ENCODE assay signal across 14 cellular contexts in genomic region chr21:33414068-33414467, GRCh38. TPM values are rescaled to one million over a fixed set of nuclear protein-coding genes. Genes with fewer than 3 reads are reported as not detected.
DNase-seq lines count a peak whose midpoint lies in the region; ATAC-seq, FAIRE-seq and TF ChIP-seq lines count a peak whose summit lies in the region.
"Had no signal": no experiment of that assay in that cellular context is flagged by ENCODE, and none has a peak within 500 bp of the region (broad histone marks: within the 10 kb centered on the region; RNA-seq: fewer than 3 reads in every experiment).

No MANE protein-coding gene starts in this region.

- no peak overlapping the region for H2AFZ ChIP-seq in GM23338
- H2AFZ ChIP-seq in K562 (ENCODE audit: low read depth, low read length) = no peak overlapping the region
- no peak overlapping the region for H2AFZ ChIP-seq in osteoblast (ENCODE audit: low read length)

- CTCF ChIA-PET in K562 (lab: Yijun Ruan, JAX; ENCODE audit: low intra/inter-chr PET ratio) (no interaction called here), A673 (lab: Charles Lee) (no interaction called here)

- H3F3A ChIP-seq in GM23338 (replicated peaks; ENCODE audit: low read depth) = peaks cover 8% of the 10 kb centered on the region; the same call in 1 of the 2 replicates

- H3K27me3 Mint-ChIP-seq in GM23338 (ENCODE audit: insufficient read depth, low read depth, poor library complexity) = peaks cover 4% of the 10 kb centered on the region
- no peaks in the 10 kb centered on the region for H3K27me3 Mint-ChIP-seq in nephron progenitor cell (ENCODE audit: low read depth, poor library complexity)

- BruUV-seq in K562 (replicated peaks; lab: Mats Ljungman, UMichigan) (no TSS peak), A673 (replicated peaks; lab: Mats Ljungman, UMichigan) (no TSS peak)

- DNase-seq in GM23338 (ENCODE audit: low spot score) (no peak), K562 (ENCODE audit: extremely low read depth in 1 of 4, low spot score in 3 of 4) (no peak), nephron progenitor cell (no peak), testis (no peak), A673 (ENCODE audit: low spot score) (no peak), NCI-H510A (lab: John Stamatoyannopoulos, UW) (no peak), osteoblast (ENCODE audit: insufficient read length, low spot score, missing footprints) (no peak)
- DNase-seq: EL; HCEC 1CT; NCI-H146; NCI-H226; NCI-H69; NK-92 treated with Interleukin-12 subunit alpha and Interleukin-12 subunit beta, amount 100 ng/mL, for 24 hours had no signal

- intact Hi-C loops in K562 (cut with micrococcal nuclease) (no loop called here), testis (cut with DNase I; ENCODE audit: low total_unique reads) (no loop called here), A673 (cut with micrococcal nuclease; ENCODE audit: unreplicated experiment) (no loop called here)

- no peak overlapping the region for H3K4me3 ChIP-seq in GM23338
- H3K4me3 ChIP-seq in K562 = no peak overlapping the region
- H3K4me3 ChIP-seq in testis = no peak overlapping the region
- no peak overlapping the region for H3K4me3 ChIP-seq in A673 (ENCODE audit: low read depth, low read length, poor library complexity, severe bottlenecking)
- H3K4me3 ChIP-seq in osteoblast (ENCODE audit: insufficient read depth, low read length) = no peak overlapping the region
- H3K4me3 ChIP-seq: BLaER1 had no signal

- no peak for TF ChIP-seq POLR2A in K562 (conservative IDR thresholded peaks at IDR 0.05)
- TF ChIP-seq POLR2A in testis (IDR thresholded peaks at IDR 0.05) = no peak

- POLR2A ChIA-PET in K562 (lab: Yijun Ruan, JAX) (interaction anchor here (0.5 to 1.2 kb wide), 2 partner anchors 44 to 292 kb away, joined by 3 read pairs; no protein-coding TSS in a partner anchor), A673 (lab: Charles Lee; ENCODE audit: low non-redundant PET) (no interaction called here)

- no peak overlapping the region for H3K9ac ChIP-seq in K562 (ENCODE audit: insufficient read depth in 1 of 2, low read depth in 2 of 2, low read length in 2 of 2)
- H3K9ac ChIP-seq: BLaER1 had no signal

- H3K9me3 ChIP-seq in K562 (replicated peaks; ENCODE audit: control insufficient read depth, insufficient read depth, low read depth, low read length) (no peaks in the 10 kb centered on the region), testis (no peaks in the 10 kb centered on the region), A673 (ENCODE audit: low read depth, low read length, poor library complexity, severe bottlenecking) (no peaks in the 10 kb centered on the region), osteoblast (ENCODE audit: low read depth, low read length) (no peaks in the 10 kb centered on the region)
- H3K9me3 ChIP-seq: BLaER1 had no signal

- H3K4me1 ChIP-seq in GM23338 (ENCODE audit: insufficient read depth) (peaks cover 11% of the 10 kb centered on the region), K562 (replicated peaks in 1 of 2; ENCODE audit: control insufficient read depth in 2 of 2, insufficient read depth in 2 of 2, low read length in 2 of 2) (no peaks in the 10 kb centered on the region; a peak in 1 of 5 replicates), testis (peaks cover 44% of the 10 kb centered on the region), A673 (ENCODE audit: insufficient read depth, low read length, poor library complexity, severe bottlenecking) (no peaks in the 10 kb centered on the region), osteoblast (ENCODE audit: insufficient read depth, low read length) (peaks cover 16% of the 10 kb centered on the region)

- H3K36me3 ChIP-seq in GM23338 (ENCODE audit: insufficient read depth) (peaks cover 5% of the 10 kb centered on the region; the same call in 1 of the 2 replicates), K562 (ENCODE audit: control insufficient read depth, insufficient read depth, low read length) (peaks cover 54% of the 10 kb centered on the region), testis (ENCODE audit: low read depth, missing control alignments) (no peaks in the 10 kb centered on the region), A673 (ENCODE audit: insufficient read depth, low read length, poor library complexity, severe bottlenecking) (peaks cover 27% of the 10 kb centered on the region), osteoblast (ENCODE audit: insufficient read depth, low read length) (peaks cover 54% of the 10 kb centered on the region)

- no peak for TF ChIP-seq RAD21 in K562 (CRISPR knock-in tag; conservative IDR thresholded peaks at IDR 0.05 in 1 of 2, IDR thresholded peaks at IDR 0.05 in 1 of 2)

- no peak for TF ChIP-seq EP300 in K562 (IDR thresholded peaks at IDR 0.05; ENCODE audit: low read length)

- H3K4me1 Mint-ChIP-seq in GM23338 (peaks cover 15% of the 10 kb centered on the region), nephron progenitor cell (peaks cover 45% of the 10 kb centered on the region)

- H3K9me2 ChIP-seq in GM23338 (ENCODE audit: insufficient read depth) = no peaks in the 10 kb centered on the region

- H3K27ac Mint-ChIP-seq in GM23338 (no peak overlapping the region), nephron progenitor cell (peak overlapping the region; percentile 36)

- in situ Hi-C loops in K562 (cut with MboI) = no loop called here

- peaks cover 19% of the 10 kb centered on the region for H4K20me1 ChIP-seq in GM23338 (replicated peaks; ENCODE audit: insufficient read depth)
- H4K20me1 ChIP-seq in K562 (replicated peaks; ENCODE audit: control insufficient read depth, insufficient read depth, low read length) = peaks cover 6% of the 10 kb centered on the region; the same call in 1 of the 2 replicates
- peaks cover 68% of the 10 kb centered on the region for H4K20me1 ChIP-seq in osteoblast (ENCODE audit: insufficient read depth, low read length)

- no peak overlapping the region for H3K27ac ChIP-seq in GM23338 (ENCODE audit: low read depth)
- H3K27ac ChIP-seq in K562 (ENCODE audit: extremely low read depth, low read depth, low read length) = no peak overlapping the region
- H3K27ac ChIP-seq in testis = peak overlapping the region; percentile 36 to 42
- H3K27ac ChIP-seq in A673 (ENCODE audit: low read depth, low read length, poor library complexity, severe bottlenecking) = no peak overlapping the region
- no peak overlapping the region for H3K27ac ChIP-seq in osteoblast (ENCODE audit: low read depth, low read length)

- no peak overlapping the region for H3K4me2 ChIP-seq in GM23338
- H3K4me2 ChIP-seq in K562 (ENCODE audit: insufficient read depth, low read length) = no peak overlapping the region
- no peak overlapping the region for H3K4me2 ChIP-seq in osteoblast (ENCODE audit: insufficient read depth, low read length)

- peaks cover 4% of the 10 kb centered on the region for H3K9me1 ChIP-seq in K562 (ENCODE audit: control insufficient read depth, insufficient read depth, low read length)

- TF ChIP-seq CTCF in GM23338 (conservative IDR thresholded peaks at IDR 0.05; ENCODE audit: low read depth in 2 of 2) = no peak
- TF ChIP-seq CTCF in K562 (IDR thresholded peaks at IDR 0.05 in 2 of 3, conservative IDR thresholded peaks at IDR 0.05 in 1 of 3; ENCODE audit: insufficient read depth in 2 of 3, low read depth in 1 of 3, low read length in 3 of 3) = no peak
- TF ChIP-seq CTCF in nephron progenitor cell (IDR thresholded peaks at IDR 0.05) = no peak
- no peak for TF ChIP-seq CTCF in testis (IDR thresholded peaks at IDR 0.05)
- TF ChIP-seq CTCF in A673 (conservative IDR thresholded peaks at IDR 0.05; ENCODE audit: low read depth, low read length) = no peak
- no peak for TF ChIP-seq CTCF in osteoblast (IDR thresholded peaks at IDR 0.05; ENCODE audit: extremely low read depth, low read depth, low read length)

- H3K79me2 ChIP-seq in GM23338 (replicated peaks; ENCODE audit: insufficient read depth) (peaks cover 74% of the 10 kb centered on the region), K562 (ENCODE audit: control insufficient read depth, insufficient read depth, low read length) (peaks cover 27% of the 10 kb centered on the region; the same call in 2 of the 3 replicates), osteoblast (ENCODE audit: insufficient read depth, low read length) (peaks cover 84% of the 10 kb centered on the region)

- H3K27me3 ChIP-seq in GM23338 (ENCODE audit: insufficient read depth) (no peaks in the 10 kb centered on the region), K562 (ENCODE audit: control insufficient read depth in 2 of 2, insufficient read depth in 2 of 2, low read length in 2 of 2) (no peaks in the 10 kb centered on the region), testis (no peaks in the 10 kb centered on the region), A673 (replicated peaks; ENCODE audit: insufficient read depth, low read depth, low read length, poor library complexity) (no peaks in the 10 kb centered on the region), osteoblast (ENCODE audit: insufficient read depth, low read length) (no peaks in the 10 kb centered on the region)
- H3K27me3 ChIP-seq: BLaER1 had no signal

- no peaks in the 10 kb centered on the region; the same call in 2 of the 3 replicates for H3K9me3 Mint-ChIP-seq in GM23338
- no peaks in the 10 kb centered on the region for H3K9me3 Mint-ChIP-seq in nephron progenitor cell

- H3K36me3 Mint-ChIP-seq in GM23338 (ENCODE audit: low read depth) (peaks cover 28% of the 10 kb centered on the region), nephron progenitor cell (ENCODE audit: low read depth) (peaks cover 53% of the 10 kb centered on the region)

- ATAC-seq in GM23338 (peak; percentile 20; the same call in 2 of the 3 replicates), K562 (no peak)

- H3K4me3 Mint-ChIP-seq in GM23338 (no peak overlapping the region), nephron progenitor cell (no peak overlapping the region)

- 84% methylated on average over 14 of the region's 14 CpGs for WGBS in K562 (ENCODE audit: insufficient coverage, low coverage, missing lambda C conversion rate)
- 84 to 93% methylated on average over 14 of the region's 14 CpGs for WGBS in testis, 2 donors

- no peak for FAIRE-seq in K562 (lab: Jason Lieb, UNC)

RNA-seq across cellular contexts. Expression of gene IFNGR2, which starts 10.9 kb away (rescaled TPM):
- 21.9 and 25.0 TPM in 2 replicates for total RNA-seq in GM23338 (2014; rRNA removed; shearing (Covaris generic))
- polyA plus RNA-seq in GM23338 (2016; fragmentation: Nextera tagmentation; extraction: Ambion mirVana) (29.4 and 29.9 TPM in 2 replicates), K562 (2011; rRNA removed) (58.0 and 81.8 TPM in 2 replicates), K562 (2014; fragmentation: Illumina TruSeq; extraction: Trizol) (35.4 and 44.8 TPM in 2 replicates), K562 (2014; fragmentation: Nextera tagmentation; extraction: Ambion mirVana) (1 to 10 TPM; 6.7 to 8.4 TPM), K562 (2014; rRNA removed) (27.8 and 32.9 TPM in 2 replicates), testis (ENCODE audit: insufficient read depth, low read depth, low replicate concordance) (91.9 TPM)
- total RNA-seq in K562 (2011; cell fraction: chromatin; rRNA removed; ENCODE audit: low replicate concordance) = 16.2 and 26.5 TPM in 2 replicates
- total RNA-seq in K562 (2011; cell fraction: nucleolus; rRNA removed) = 28.2 and 28.3 TPM in 2 replicates
- 31.7 and 44.8 TPM in 2 replicates for total RNA-seq in K562 (2011; cell fraction: nucleoplasm; rRNA removed)
- total RNA-seq in K562 (2014; rRNA removed) (19.4 and 24.2 TPM in 2 replicates), K562 (2014; rRNA removed; fragmentation: Illumina TruSeq; extraction: Trizol) (28.5 and 31.3 TPM in 2 replicates), K562 (2015; rRNA removed; fragmentation: Illumina TruSeq; extraction: Trizol) (31.3 and 36.8 TPM in 2 replicates), K562 (2021) (28.5 and 29.5 TPM in 2 replicates), testis (100 to 1,000 TPM in 1 of 2 donors, 10 to 100 TPM in 1; 87.6 to 108 TPM), A673 (2021) (48.9 and 50.8 TPM in 2 replicates), osteoblast (60.1 and 63.1 TPM in 2 replicates)
- polyA plus RNA-seq in K562 (2011; cell fraction: cytosol; rRNA removed) = 45.1 and 64.7 TPM in 2 replicates
- polyA plus RNA-seq in K562 (2011; cell fraction: nucleus; rRNA removed) = 34.8 and 50.8 TPM in 2 replicates
- 24.4 and 31.8 TPM in 2 replicates for polyA plus RNA-seq in K562 (2012)
- polyA minus RNA-seq in K562 (2011; rRNA and poly(A)+ RNA removed) = 43.8 and 53.1 TPM in 2 replicates
- polyA minus RNA-seq in K562 (2011; cell fraction: cytosol; rRNA and poly(A)+ RNA removed) = 26.9 and 27.4 TPM in 2 replicates
- polyA minus RNA-seq in K562 (2011; cell fraction: nucleus; rRNA and poly(A)+ RNA removed) = 13.1 and 19.8 TPM in 2 replicates

Comparison
In these comparisons a context has a peak if more than half of its experiments do, and no peak if none do; other contexts are left out.
1. H3K27ac ChIP-seq: peak in testis (2 of 2); none in GM23338 (single experiment), K562 (single experiment), A673 (single experiment) and osteoblast (single experiment).